Comparison of ENCODE assay signal across 1 cellular context in the genomic region with DNA sequence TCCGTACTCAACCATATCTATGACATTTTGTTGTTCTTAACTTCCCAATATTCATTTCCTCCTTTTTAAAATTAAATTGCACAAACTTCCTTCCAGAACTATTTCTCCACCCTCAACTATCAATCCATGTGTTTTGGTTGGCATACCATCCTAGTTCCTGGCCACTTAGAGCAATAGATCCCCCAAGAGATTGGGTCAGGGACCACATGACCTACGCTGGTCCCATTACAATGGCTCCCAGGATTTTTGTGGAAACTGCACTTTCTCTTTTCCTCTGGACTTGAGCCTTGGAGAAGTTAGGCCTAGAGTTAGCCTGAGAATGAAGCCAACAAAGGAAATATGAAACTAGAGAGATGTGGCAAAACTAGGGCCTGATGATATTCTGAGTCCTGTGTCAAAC.
TF ChIP-seq lines count a peak whose summit lies in the region.

No MANE protein-coding gene starts in this region.

TF ChIP-seq in HCT116, 20 proteins besides CTCF, POLR2A, EP300 and RAD21:
- TF ChIP-seq, protein P1, sequence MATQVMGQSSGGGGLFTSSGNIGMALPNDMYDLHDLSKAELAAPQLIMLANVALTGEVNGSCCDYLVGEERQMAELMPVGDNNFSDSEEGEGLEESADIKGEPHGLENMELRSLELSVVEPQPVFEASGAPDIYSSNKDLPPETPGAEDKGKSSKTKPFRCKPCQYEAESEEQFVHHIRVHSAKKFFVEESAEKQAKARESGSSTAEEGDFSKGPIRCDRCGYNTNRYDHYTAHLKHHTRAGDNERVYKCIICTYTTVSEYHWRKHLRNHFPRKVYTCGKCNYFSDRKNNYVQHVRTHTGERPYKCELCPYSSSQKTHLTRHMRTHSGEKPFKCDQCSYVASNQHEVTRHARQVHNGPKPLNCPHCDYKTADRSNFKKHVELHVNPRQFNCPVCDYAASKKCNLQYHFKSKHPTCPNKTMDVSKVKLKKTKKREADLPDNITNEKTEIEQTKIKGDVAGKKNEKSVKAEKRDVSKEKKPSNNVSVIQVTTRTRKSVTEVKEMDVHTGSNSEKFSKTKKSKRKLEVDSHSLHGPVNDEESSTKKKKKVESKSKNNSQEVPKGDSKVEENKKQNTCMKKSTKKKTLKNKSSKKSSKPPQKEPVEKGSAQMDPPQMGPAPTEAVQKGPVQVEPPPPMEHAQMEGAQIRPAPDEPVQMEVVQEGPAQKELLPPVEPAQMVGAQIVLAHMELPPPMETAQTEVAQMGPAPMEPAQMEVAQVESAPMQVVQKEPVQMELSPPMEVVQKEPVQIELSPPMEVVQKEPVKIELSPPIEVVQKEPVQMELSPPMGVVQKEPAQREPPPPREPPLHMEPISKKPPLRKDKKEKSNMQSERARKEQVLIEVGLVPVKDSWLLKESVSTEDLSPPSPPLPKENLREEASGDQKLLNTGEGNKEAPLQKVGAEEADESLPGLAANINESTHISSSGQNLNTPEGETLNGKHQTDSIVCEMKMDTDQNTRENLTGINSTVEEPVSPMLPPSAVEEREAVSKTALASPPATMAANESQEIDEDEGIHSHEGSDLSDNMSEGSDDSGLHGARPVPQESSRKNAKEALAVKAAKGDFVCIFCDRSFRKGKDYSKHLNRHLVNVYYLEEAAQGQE (IDR thresholded peaks at IDR 0.05; ENCODE audit: low read depth), result no peak
- TF ChIP-seq EZH2 (IDR thresholded peaks at IDR 0.05), result no peak
- no peak for TF ChIP-seq YY1 (IDR thresholded peaks at IDR 0.05; ENCODE audit: extremely low read depth, insufficient replicate concordance, low read depth, low read length)
- no peak for TF ChIP-seq ELF1 (IDR thresholded peaks at IDR 0.05; ENCODE audit: borderline replicate concordance, low read depth)
- no peak for TF ChIP-seq POLR2AphosphoS5 (IDR thresholded peaks at IDR 0.05; ENCODE audit: low read depth, low read length)
